Comparison of ENCODE assay signal across 3 cellular contexts in genomic region chr19:634975-635652, GRCh38.
TF ChIP-seq lines count a peak whose summit lies in the region.

No MANE protein-coding gene starts in this region.

TF ChIP-seq in A549, 52 proteins besides CTCF, POLR2A, EP300 and RAD21:
- TF ChIP-seq BCL3 (IDR thresholded peaks at IDR 0.05) (no peak), FOSL2 (IDR thresholded peaks at IDR 0.05) (no peak), FOSL2 (CRISPR knock-in tag; IDR thresholded peaks at IDR 0.05) (peak; percentile 26; the same call in 1 of the 2 replicates), HEYL (CRISPR knock-in tag; IDR thresholded peaks at IDR 0.05) (no peak), PBX3 (IDR thresholded peaks at IDR 0.05) (no peak), ESRRA (IDR thresholded peaks at IDR 0.05; ENCODE audit: borderline replicate concordance, low read length) (no peak), FOSB (CRISPR knock-in tag; IDR thresholded peaks at IDR 0.05) (no peak), MYC (IDR thresholded peaks at IDR 0.05; ENCODE audit: borderline replicate concordance, low read length) (no peak)
- TF ChIP-seq, protein P1, sequence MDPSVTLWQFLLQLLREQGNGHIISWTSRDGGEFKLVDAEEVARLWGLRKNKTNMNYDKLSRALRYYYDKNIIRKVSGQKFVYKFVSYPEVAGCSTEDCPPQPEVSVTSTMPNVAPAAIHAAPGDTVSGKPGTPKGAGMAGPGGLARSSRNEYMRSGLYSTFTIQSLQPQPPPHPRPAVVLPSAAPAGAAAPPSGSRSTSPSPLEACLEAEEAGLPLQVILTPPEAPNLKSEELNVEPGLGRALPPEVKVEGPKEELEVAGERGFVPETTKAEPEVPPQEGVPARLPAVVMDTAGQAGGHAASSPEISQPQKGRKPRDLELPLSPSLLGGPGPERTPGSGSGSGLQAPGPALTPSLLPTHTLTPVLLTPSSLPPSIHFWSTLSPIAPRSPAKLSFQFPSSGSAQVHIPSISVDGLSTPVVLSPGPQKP (IDR thresholded peaks at IDR 0.05; ENCODE audit: low read depth, low read length) = no peak

TF ChIP-seq in HEK293, 187 proteins besides CTCF, POLR2A, EP300 and RAD21:
- peak; percentile 35; the same call in 1 of the 2 replicates for TF ChIP-seq ZNF600 (tag by site-specific recombination; IDR thresholded peaks at IDR 0.05)
- TF ChIP-seq MEIS1 (CRISPR knock-in tag; IDR thresholded peaks at IDR 0.05; ENCODE audit: borderline replicate concordance) = no peak
- peak; percentile 94 for TF ChIP-seq ZNF623 (tag by site-specific recombination; IDR thresholded peaks at IDR 0.05)

TF ChIP-seq in K562, 482 proteins besides CTCF, POLR2A, EP300 and RAD21:
- TF ChIP-seq ZBTB33 (CRISPR knock-in tag; IDR thresholded peaks at IDR 0.05) = 0 out of 2 replicates have a peak, but pooled peaks have one; percentile 21
- no peak for TF ChIP-seq ARNT (IDR thresholded peaks at IDR 0.05)
- TF ChIP-seq RBM25 (IDR thresholded peaks at IDR 0.05; ENCODE audit: low read depth, low read length, severe bottlenecking) = peak; percentile 37
- no peak for TF ChIP-seq XRCC3 (IDR thresholded peaks at IDR 0.05)
- TF ChIP-seq PHTF2 (CRISPR knock-in tag; IDR thresholded peaks at IDR 0.05) = no peak
- no peak for TF ChIP-seq ZNF175 (CRISPR knock-in tag; IDR thresholded peaks at IDR 0.05; ENCODE audit: low read depth)
- TF ChIP-seq, protein P2, sequence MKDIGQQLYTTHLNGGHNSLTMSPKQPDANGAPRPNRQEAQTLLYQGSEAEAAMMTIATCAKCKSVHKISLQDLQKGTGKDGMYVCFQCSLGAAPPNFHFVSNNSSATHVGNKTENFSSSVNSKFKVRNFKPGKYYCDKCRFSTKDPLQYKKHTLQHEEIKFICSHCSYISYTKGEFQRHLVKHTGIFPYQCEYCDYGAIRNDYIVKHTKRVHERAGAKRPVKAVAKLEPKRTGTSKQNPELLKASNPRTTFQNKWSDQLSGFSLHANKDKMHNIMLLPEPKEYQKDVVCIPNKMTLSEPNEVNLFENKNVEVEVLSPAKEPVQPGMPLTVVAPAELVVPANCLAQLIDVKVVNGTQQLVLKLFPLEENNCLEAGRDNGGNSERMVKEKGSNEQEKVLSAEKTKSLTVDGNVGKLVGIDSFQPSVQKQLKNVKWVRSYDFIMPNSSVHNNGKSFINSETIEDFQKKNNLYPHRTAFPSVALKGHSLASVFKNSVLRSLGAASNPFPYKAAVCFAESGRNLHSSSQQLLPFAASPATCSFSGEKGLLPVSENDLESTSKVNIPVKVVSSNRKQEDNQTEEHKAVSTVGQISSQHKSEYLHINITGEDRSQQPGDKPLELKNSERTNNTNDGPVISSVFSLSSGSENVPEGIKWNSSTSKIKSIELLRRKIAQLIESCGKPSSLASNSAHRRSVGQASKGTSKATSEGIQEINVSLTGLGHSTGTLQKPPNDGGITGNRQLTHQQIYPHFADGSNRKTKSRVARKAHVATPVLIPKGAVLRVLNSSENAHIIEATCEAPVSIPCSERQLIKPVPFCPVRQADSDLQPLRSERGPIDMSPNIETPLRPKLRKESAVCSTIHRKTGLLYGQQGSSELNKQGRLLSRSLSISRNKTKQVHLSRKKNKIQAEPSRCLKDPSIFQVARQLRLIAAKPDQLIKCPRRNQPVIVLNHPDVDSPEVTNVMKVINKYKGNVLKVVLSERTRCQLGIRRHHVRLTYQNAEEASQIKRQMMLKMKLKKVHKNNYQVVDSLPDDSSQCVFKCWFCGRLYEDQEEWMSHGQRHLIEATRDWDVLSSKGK (CRISPR knock-in tag; IDR thresholded peaks at IDR 0.05) = no peak
